ENCODE assay signal across 14 cellular contexts in genomic region chr14:102451064-102451352, GRCh38. TPM values are rescaled to one million over a fixed set of nuclear protein-coding genes. Genes with fewer than 3 reads are reported as not detected.
DNase-seq lines count a peak whose midpoint lies in the region; TF ChIP-seq lines count a peak whose summit lies in the region.
"Had no signal": no experiment of that assay in that cellular context is flagged by ENCODE, and none has a peak within 500 bp of the region (broad histone marks: within the 10 kb centered on the region; RNA-seq: fewer than 3 reads in every experiment).

No MANE protein-coding gene starts in this region.

- H3K4me1 Mint-ChIP-seq in nephron progenitor cell (no peaks in the 10 kb centered on the region), mesothelial cell of epicardium (no peaks in the 10 kb centered on the region)

- no peaks in the 10 kb centered on the region for H3K27me3 Mint-ChIP-seq in nephron progenitor cell (ENCODE audit: low read depth, poor library complexity)
- no peaks in the 10 kb centered on the region for H3K27me3 Mint-ChIP-seq in mesothelial cell of epicardium (ENCODE audit: low read depth)

- H3K36me3 Mint-ChIP-seq in nephron progenitor cell (ENCODE audit: low read depth) (peaks cover 49% of the 10 kb centered on the region), mesothelial cell of epicardium (peaks cover 21% of the 10 kb centered on the region)

- peak overlapping the region; percentile 80 for H3K27ac ChIP-seq in caudate nucleus (ENCODE audit: low read depth, low read length)
- H3K27ac ChIP-seq: BLaER1, HL-60 had no signal

- H3K4me3 Mint-ChIP-seq in nephron progenitor cell, result no peak overlapping the region
- H3K4me3 Mint-ChIP-seq in mesothelial cell of epicardium, result no peak overlapping the region

- peak overlapping the region; percentile 25 for H3K27ac Mint-ChIP-seq in nephron progenitor cell
- H3K27ac Mint-ChIP-seq in mesothelial cell of epicardium, result no peak overlapping the region

- peak in 31 of 61 donors; percentile 8 to 77 (median 40) for DNase-seq in caudate nucleus (lab: John Stamatoyannopoulos, UW)
- DNase-seq in head of caudate nucleus, result peak in 32 of 42 donors; percentile 23 to 79 (median 44)
- no peak for DNase-seq in nephron progenitor cell
- DNase-seq in mesothelial cell of epicardium (ENCODE audit: low spot score in 2 of 2, unreplicated experiment in 2 of 2), result no peak
- no peak for DNase-seq in NCI-H146 (lab: John Stamatoyannopoulos, UW)
- DNase-seq in pons (ENCODE audit: low spot score), result no peak
- no peak for DNase-seq in NCI-H510A treated with DMSO at 0.1 percent for 48 hours (lab: John Stamatoyannopoulos, UW)
- DNase-seq: DMS 273 treated with DMSO at 0.1 percent for 48 hours, GOT3, NCI-H1694, NCI-H510A, SHP77 treated with DMSO at 0.1 percent for 48 hours had no signal

- H3K9me3 Mint-ChIP-seq in nephron progenitor cell (no peaks in the 10 kb centered on the region), mesothelial cell of epicardium (no peaks in the 10 kb centered on the region)

- intact Hi-C loops in head of caudate nucleus (cut with DNase I), result no loop called here

- TF ChIP-seq CTCF in nephron progenitor cell (IDR thresholded peaks at IDR 0.05), result no peak
- no peak for TF ChIP-seq CTCF in mesothelial cell of epicardium (IDR thresholded peaks at IDR 0.05; ENCODE audit: unreplicated experiment)

RNA-seq across cellular contexts. Expression of gene ANKRD9, which starts 58.6 kb away (rescaled TPM):
- total RNA-seq in mesothelial cell of epicardium, result 22.1 to 23.9 TPM (median 22.7 TPM) in 3 replicates

Comparison
In these comparisons a context has a peak if more than half of its experiments do, and no peak if none do; other contexts are left out.
1. DNase-seq: peak in caudate nucleus (31 of 61) and head of caudate nucleus (32 of 42); none in nephron progenitor cell (single experiment), mesothelial cell of epicardium (0 of 2), NCI-H146 (single experiment), pons (single experiment) and NCI-H510A treated with DMSO at 0.1 percent for 48 hours (single experiment).